ENCODE assay signal across 26 cellular contexts in the genomic region with DNA sequence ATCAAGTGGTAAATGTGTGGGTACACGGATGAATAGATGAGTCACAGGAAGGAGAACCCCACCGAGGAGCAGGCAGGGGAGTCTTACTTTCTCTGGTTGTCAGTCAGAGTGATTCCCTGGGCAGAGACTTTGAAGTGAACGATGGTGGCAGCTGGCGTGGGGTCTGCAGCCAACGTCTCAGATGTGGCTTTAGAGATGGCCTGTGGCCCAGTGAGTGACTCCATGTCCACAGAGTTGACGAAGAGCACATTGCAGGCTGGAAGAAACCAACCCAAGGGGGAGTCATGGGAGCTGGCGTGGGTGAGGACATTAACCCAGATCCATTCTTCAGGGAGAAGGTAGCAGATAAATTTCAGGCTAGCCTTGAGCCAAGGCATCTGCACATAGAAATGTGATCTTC.
"Had no signal": no experiment of that assay in that cellular context is flagged by ENCODE, and none has a peak within 500 bp of the region (broad histone marks: within the 10 kb centered on the region; RNA-seq: fewer than 3 reads in every experiment).

No MANE protein-coding gene starts in this region.

- H3K27ac ChIP-seq: adrenal gland, cardiac muscle cell, VCaP had no signal

- DNase-seq: activated B cell treated with CpG ODN at 0.5 μM for 24 hours; activated CD4-positive, alpha-beta memory T cell treated with anti-CD3 and anti-CD28 coated beads, Interleukin-2, amount 10 ng/mL, durations not matched to agents 7 days and 5 days; activated CD4-positive, alpha-beta T cell treated with anti-CD3 and anti-CD28 coated beads, Interleukin-2, amount 10 ng/mL, durations not matched to agents 7 days and 5 days; activated CD4-positive, alpha-beta T cell treated with anti-CD3 and anti-CD28 coated beads, Interleukin-2, amount 50 U/mL, for 48 hours; activated CD4-positive, CD25-positive, alpha-beta regulatory T cell treated with anti-CD3 and anti-CD28 coated beads, Interleukin-2, amount 50 U/mL, for 72 hours; activated CD8-positive, alpha-beta memory T cell treated with anti-CD3 and anti-CD28 coated beads for 24 hours; activated CD8-positive, alpha-beta memory T cell treated with anti-CD3 and anti-CD28 coated beads, Interleukin-2, amount 10 ng/mL, durations not matched to agents 7 days and 5 days; activated CD8-positive, alpha-beta memory T cell treated with anti-CD3 and anti-CD28 coated beads, Interleukin-2, amount 50 U/mL, for 48 hours; activated CD8-positive, alpha-beta T cell treated with anti-CD3 and anti-CD28 coated beads, Interleukin-2, amount 10 ng/mL, durations not matched to agents 7 days and 5 days; activated effector memory CD4-positive, alpha-beta T cell treated with Interleukin-2 at 50 U/mL for 16 hours; activated gamma-delta T cell; activated naive CD4-positive, alpha-beta T cell treated with anti-CD3 and anti-CD28 coated beads, Interleukin-2, amount 10 ng/mL, durations not matched to agents 7 days and 5 days; activated naive CD4-positive, alpha-beta T cell treated with Interleukin-2 at 50 U/mL for 16 hours; activated T-cell treated with anti-CD3 and anti-CD28 coated beads, Interleukin-2, amount 50 U/mL, for 24 hours; activated T-cell treated with anti-CD3 and anti-CD28 coated beads, Interleukin-2, amount 50 U/mL, for 48 hours; adrenal gland; amniotic stem cell; aorta; SW 1271; T-helper 1 cell; T-helper 2 cell; T-helper 9 cell had no signal

- FAIRE-seq: astrocyte, TTC549 had no signal

- H3K4me3 ChIP-seq: adrenal gland, cardiac muscle cell had no signal

- ATAC-seq: activated CD8-positive, alpha-beta memory T cell treated with anti-CD3 and anti-CD28 coated beads, Interleukin-2, amount 10 ng/mL, durations not matched to agents 7 days and 5 days; activated CD8-positive, alpha-beta T cell treated with anti-CD3 and anti-CD28 coated beads, Interleukin-2, amount 10 ng/mL, durations not matched to agents 7 days and 5 days had no signal

- H3K27me3 ChIP-seq: adrenal gland had no signal

- H3K9me3 ChIP-seq: adrenal gland had no signal
